Comparison of ENCODE assay signal across 18 cellular contexts in the genomic region with DNA sequence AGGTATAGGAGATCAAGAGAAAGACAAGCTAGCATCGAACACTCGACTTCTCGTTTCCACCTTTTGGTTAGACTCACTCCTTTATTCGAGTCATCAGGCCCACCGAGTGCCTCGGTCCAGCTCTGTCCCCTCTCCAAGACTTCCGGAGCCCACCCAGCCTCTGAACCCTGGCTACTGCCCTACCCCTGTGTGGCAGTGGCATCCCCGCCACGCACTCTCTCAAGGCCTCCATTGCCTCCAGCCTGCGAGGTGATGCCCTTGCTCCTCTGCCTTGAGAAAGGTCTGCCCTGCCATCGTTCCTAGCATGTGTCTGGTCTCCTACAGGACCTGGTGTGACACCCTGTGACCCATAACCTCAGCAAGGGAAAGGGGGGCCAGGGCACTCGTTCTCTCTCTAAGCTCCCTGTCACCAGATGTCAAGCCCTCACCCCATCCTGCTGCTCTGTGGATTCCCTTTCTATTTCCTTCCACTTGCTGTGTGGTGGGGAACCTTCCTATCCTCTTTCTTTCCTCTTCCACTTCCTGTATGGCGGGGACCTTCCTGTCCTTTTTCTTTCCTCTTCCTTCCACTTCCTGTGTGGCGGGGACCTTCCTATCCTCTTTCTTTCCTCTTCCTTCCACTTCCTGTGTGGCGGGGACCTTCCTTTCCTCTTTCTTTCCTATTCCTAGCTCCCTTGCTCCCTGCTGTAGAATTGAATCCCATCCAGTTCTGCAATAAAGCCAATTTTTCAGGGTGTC. TPM values are rescaled to one million over a fixed set of nuclear protein-coding genes. Genes with fewer than 3 reads are reported as not detected.
DNase-seq lines count a peak whose midpoint lies in the region; ATAC-seq, FAIRE-seq and TF ChIP-seq lines count a peak whose summit lies in the region.
"Had no signal": no experiment of that assay in that cellular context is flagged by ENCODE, and none has a peak within 500 bp of the region (broad histone marks: within the 10 kb centered on the region; RNA-seq: fewer than 3 reads in every experiment).

No MANE protein-coding gene starts in this region.

- TF ChIP-seq POLR2A in K562 (conservative IDR thresholded peaks at IDR 0.05) = no peak

- H3K27me3 Mint-ChIP-seq in CD4-positive, CD25-positive, alpha-beta regulatory T cell = peaks cover 14% of the 10 kb centered on the region
- no peaks in the 10 kb centered on the region for H3K27me3 Mint-ChIP-seq in nephron (ENCODE audit: low read depth)

- no peaks in the 10 kb centered on the region for H3K36me3 Mint-ChIP-seq in CD4-positive, CD25-positive, alpha-beta regulatory T cell
- H3K36me3 Mint-ChIP-seq in nephron (ENCODE audit: low read depth) = no peaks in the 10 kb centered on the region

- no TSS peak for BruUV-seq in K562 (replicated peaks; lab: Mats Ljungman, UMichigan)

- no peak overlapping the region for H3K4me3 Mint-ChIP-seq in CD4-positive, CD25-positive, alpha-beta regulatory T cell
- H3K4me3 Mint-ChIP-seq in nephron = no peak overlapping the region

- H3K27me3 ChIP-seq in CD4-positive, CD25-positive, alpha-beta regulatory T cell (ENCODE audit: control insufficient read depth, insufficient read depth, low read length) = peaks cover 8% of the 10 kb centered on the region
- H3K27me3 ChIP-seq in K562 (ENCODE audit: control insufficient read depth in 2 of 2, insufficient read depth in 2 of 2, low read length in 2 of 2) = peaks cover 33 to 62% of the 10 kb centered on the region in 2 experiments; a peak in 4 of 5 replicates

- H3K9me3 ChIP-seq in CD4-positive, CD25-positive, alpha-beta regulatory T cell (ENCODE audit: control insufficient read depth in 2 of 2, low read length in 2 of 2) = no peaks in the 10 kb centered on the region
- H3K9me3 ChIP-seq in K562 (replicated peaks; ENCODE audit: control insufficient read depth, insufficient read depth, low read depth, low read length) = no peaks in the 10 kb centered on the region

- no peaks in the 10 kb centered on the region for H3K36me3 ChIP-seq in CD4-positive, CD25-positive, alpha-beta regulatory T cell (ENCODE audit: control insufficient read depth, insufficient read depth, low read length)
- no peaks in the 10 kb centered on the region for H3K36me3 ChIP-seq in K562 (ENCODE audit: control insufficient read depth, insufficient read depth, low read length)

- no peak overlapping the region for H3K4me3 ChIP-seq in CD4-positive, CD25-positive, alpha-beta regulatory T cell (ENCODE audit: low read depth, low read length)
- no peak overlapping the region for H3K4me3 ChIP-seq in K562

- no peak for TF ChIP-seq RAD21 in K562 (CRISPR knock-in tag; conservative IDR thresholded peaks at IDR 0.05 in 1 of 2, IDR thresholded peaks at IDR 0.05 in 1 of 2)

- 2% methylated on average over 14 of the region's 15 CpGs for WGBS in K562 (ENCODE audit: insufficient coverage, low coverage, missing lambda C conversion rate)

- CTCF ChIA-PET in K562 (lab: Yijun Ruan, JAX; ENCODE audit: low intra/inter-chr PET ratio) = no interaction called here

- H3K27ac Mint-ChIP-seq in CD4-positive, CD25-positive, alpha-beta regulatory T cell = peak overlapping the region in 2 of 3 donors; percentile 9 to 82
- peak overlapping the region in 2 of 3 experiments; percentile 4 to 78 for H3K27ac Mint-ChIP-seq in nephron

- H3K9ac ChIP-seq in K562 (ENCODE audit: insufficient read depth in 1 of 2, low read depth in 2 of 2, low read length in 2 of 2) = no peak overlapping the region; a peak in 1 of 4 replicates

- no peaks in the 10 kb centered on the region for H3K4me1 ChIP-seq in CD4-positive, CD25-positive, alpha-beta regulatory T cell (ENCODE audit: control insufficient read depth, insufficient read depth, low read length, poor library complexity, severe bottlenecking)
- no peaks in the 10 kb centered on the region for H3K4me1 ChIP-seq in K562 (replicated peaks in 1 of 2; ENCODE audit: control insufficient read depth in 2 of 2, insufficient read depth in 2 of 2, low read length in 2 of 2)

- H3K4me2 ChIP-seq in K562 (ENCODE audit: insufficient read depth, low read length) = no peak overlapping the region

- no peak for FAIRE-seq in K562 (lab: Jason Lieb, UNC)
- FAIRE-seq: GM19239 had no signal

- in situ Hi-C loops in K562 (cut with MboI) = no loop called here

- no peaks in the 10 kb centered on the region for H3K79me2 ChIP-seq in K562 (ENCODE audit: control insufficient read depth, insufficient read depth, low read length)

- H3K9me3 Mint-ChIP-seq in CD4-positive, CD25-positive, alpha-beta regulatory T cell = no peaks in the 10 kb centered on the region
- H3K9me3 Mint-ChIP-seq in nephron = no peaks in the 10 kb centered on the region

- H4K20me1 ChIP-seq in K562 (replicated peaks; ENCODE audit: control insufficient read depth, insufficient read depth, low read length) = no peaks in the 10 kb centered on the region

- TF ChIP-seq EP300 in K562 (IDR thresholded peaks at IDR 0.05; ENCODE audit: low read length) = no peak

- POLR2A ChIA-PET in K562 (lab: Yijun Ruan, JAX) = interaction anchor here (0.7 kb wide), 1 partner anchor 29 kb away, joined by 3 read pairs; no protein-coding TSS in a partner anchor

- TF ChIP-seq CTCF in K562 (IDR thresholded peaks at IDR 0.05 in 2 of 3, conservative IDR thresholded peaks at IDR 0.05 in 1 of 3; ENCODE audit: insufficient read depth in 2 of 3, low read depth in 1 of 3, low read length in 3 of 3) (no peak), nephron (IDR thresholded peaks at IDR 0.05; ENCODE audit: unreplicated experiment in 3 of 3) (no peak)

- ATAC-seq in CD4-positive, CD25-positive, alpha-beta regulatory T cell (ENCODE audit: low read depth in 2 of 2) = no peak
- ATAC-seq in K562 = no peak

- intact Hi-C loops in K562 (cut with micrococcal nuclease) = no loop called here

- no peaks in the 10 kb centered on the region for H3K9me1 ChIP-seq in K562 (ENCODE audit: control insufficient read depth, insufficient read depth, low read length)

- H3K27ac ChIP-seq in CD4-positive, CD25-positive, alpha-beta regulatory T cell (ENCODE audit: insufficient read depth, low read length, poor library complexity, severe bottlenecking) = no peak overlapping the region
- no peak overlapping the region for H3K27ac ChIP-seq in K562 (ENCODE audit: extremely low read depth, low read depth, low read length)
- peak overlapping the region; percentile 21 for H3K27ac ChIP-seq in temporal lobe (ENCODE audit: low read depth, low read length)

- peaks cover 0 to 4% (median 1%) of the 10 kb centered on the region in 4 donors for H3K4me1 Mint-ChIP-seq in CD4-positive, CD25-positive, alpha-beta regulatory T cell
- H3K4me1 Mint-ChIP-seq in nephron = peaks cover 18% of the 10 kb centered on the region

- no peak for DNase-seq in CD4-positive, CD25-positive, alpha-beta regulatory T cell
- DNase-seq in K562 (ENCODE audit: extremely low read depth in 1 of 4, low spot score in 3 of 4) (no peak), globus pallidus (ENCODE audit: low spot score) (no peak), retina (no peak)
- DNase-seq in activated T-cell treated with anti-CD3 and anti-CD28 coated beads, Interleukin-2, amount 50 U/mL, for 48 hours = no peak
- DNase-seq: DMS53, EL, KG1, NCI-H1092, NCI-H1436, NCI-H187 treated with DMSO at 0.1 percent for 48 hours, NCI-H2107, NCI-H2227 treated with DMSO at 0.1 percent for 48 hours, NCI-H510A treated with DMSO at 0.1 percent for 48 hours, Right ventricle myocardium superior had no signal

- H2AFZ ChIP-seq in K562 (ENCODE audit: low read depth, low read length) = no peak overlapping the region

TF ChIP-seq in K562, 482 proteins besides CTCF, POLR2A, EP300 and RAD21 (continues in another document):
- TF ChIP-seq, protein P1, sequence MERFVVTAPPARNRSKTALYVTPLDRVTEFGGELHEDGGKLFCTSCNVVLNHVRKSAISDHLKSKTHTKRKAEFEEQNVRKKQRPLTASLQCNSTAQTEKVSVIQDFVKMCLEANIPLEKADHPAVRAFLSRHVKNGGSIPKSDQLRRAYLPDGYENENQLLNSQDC (CRISPR knock-in tag; IDR thresholded peaks at IDR 0.05) = no peak

RNA-seq across cellular contexts. Expression of a gene that starts 44.7 kb away (rescaled TPM):
- 89.7 TPM for total RNA-seq in CD4-positive, CD25-positive, alpha-beta regulatory T cell
- polyA plus RNA-seq in CD4-positive, CD25-positive, alpha-beta regulatory T cell = 10 to 100 TPM; 10.0 to 22.2 (median 13.7) TPM
- 91.7 and 174 TPM in 2 replicates for total RNA-seq in K562 (2011; cell fraction: chromatin; rRNA removed; ENCODE audit: low replicate concordance)
- total RNA-seq in K562 (2011; cell fraction: nucleolus; rRNA removed) = 37.5 and 45.5 TPM in 2 replicates
- total RNA-seq in K562 (2011; cell fraction: nucleoplasm; rRNA removed) = 95.0 and 184 TPM in 2 replicates
- total RNA-seq in K562 (2014; rRNA removed) (107 and 114 TPM in 2 replicates), K562 (2014; rRNA removed; fragmentation: Illumina TruSeq; extraction: Trizol) (123 and 145 TPM in 2 replicates), K562 (2015; rRNA removed; fragmentation: Illumina TruSeq; extraction: Trizol) (118 and 128 TPM in 2 replicates), K562 (2021) (129 and 142 TPM in 2 replicates), temporal lobe (198 TPM)
- polyA plus RNA-seq in K562 (2011; rRNA removed) (127 and 141 TPM in 2 replicates), K562 (2014; fragmentation: Illumina TruSeq; extraction: Trizol) (170 and 215 TPM in 2 replicates), K562 (2014; fragmentation: Nextera tagmentation; extraction: Ambion mirVana) (10 to 100 TPM; 20.4 to 61.0 TPM), K562 (2014; rRNA removed) (91.1 and 92.9 TPM in 2 replicates)
- 173 and 191 TPM in 2 replicates for polyA plus RNA-seq in K562 (2011; cell fraction: cytosol; rRNA removed)
- 121 and 146 TPM in 2 replicates for polyA plus RNA-seq in K562 (2011; cell fraction: nucleus; rRNA removed)
- polyA plus RNA-seq in K562 (2012) = 66.4 and 69.4 TPM in 2 replicates
- polyA minus RNA-seq in K562 (2011; rRNA and poly(A)+ RNA removed) = 390 and 459 TPM in 2 replicates
- 157 and 234 TPM in 2 replicates for polyA minus RNA-seq in K562 (2011; cell fraction: cytosol; rRNA and poly(A)+ RNA removed)
- 111 and 169 TPM in 2 replicates for polyA minus RNA-seq in K562 (2011; cell fraction: nucleus; rRNA and poly(A)+ RNA removed)
